8 cellular contexts compared by ENCODE assay signal in the genomic region with DNA sequence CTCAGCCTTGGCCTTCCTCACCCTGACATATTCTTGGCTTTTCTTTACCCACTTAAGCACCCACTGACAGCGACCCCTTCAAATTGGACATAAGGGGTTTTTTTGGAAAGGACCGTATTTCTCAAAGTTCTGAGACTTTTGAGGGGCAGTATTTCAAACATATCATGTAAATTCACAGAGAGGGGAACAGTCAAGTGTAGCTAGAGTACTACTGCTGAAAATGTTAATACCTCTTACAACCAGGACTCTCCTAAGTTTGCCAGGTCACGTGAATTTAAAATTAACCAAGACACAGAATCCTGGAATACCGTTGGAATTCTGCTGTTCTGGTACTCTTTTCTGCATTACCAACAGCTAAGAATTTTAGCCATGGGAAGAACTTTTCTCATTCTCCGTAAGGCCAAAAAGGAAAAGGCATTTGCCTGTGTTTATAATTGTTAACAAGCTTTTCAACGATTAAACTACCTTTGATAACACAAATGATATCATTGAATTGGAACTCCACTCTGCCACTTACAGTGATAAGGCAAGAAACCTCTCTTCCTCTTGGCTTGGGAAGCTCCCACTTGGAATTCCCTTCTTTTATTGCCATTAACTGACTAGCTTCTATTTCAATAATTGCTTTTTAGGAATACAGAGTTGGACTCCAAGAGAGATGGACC. TPM values are rescaled to one million over a fixed set of nuclear protein-coding genes. Genes with fewer than 3 reads are reported as not detected.
DNase-seq lines count a peak whose midpoint lies in the region; TF ChIP-seq lines count a peak whose summit lies in the region.

No MANE protein-coding gene starts in this region.

- peak overlapping the region; percentile 77 for H3K4me3 Mint-ChIP-seq in Calu3 (ENCODE audit: low read depth, unreplicated experiment)
- peak overlapping the region; percentile 80 for H3K4me3 Mint-ChIP-seq in endodermal cell
- H3K4me3 Mint-ChIP-seq in osteocyte (ENCODE audit: unreplicated experiment) = peak overlapping the region; percentile 90

- no peak for TF ChIP-seq POLR2A in NB4 (IDR thresholded peaks at IDR 0.05; ENCODE audit: extremely low read depth, insufficient read length)

- TSS peak; percentile 82 for BruUV-seq in Calu3 (replicated peaks; lab: Mats Ljungman, UMichigan)

- H3K27me3 ChIP-seq in endodermal cell (ENCODE audit: control insufficient read depth, insufficient read depth, low read length, poor library complexity, severe bottlenecking) = no peaks in the 10 kb centered on the region

- H3K4me1 Mint-ChIP-seq in Calu3 (ENCODE audit: low read depth, unreplicated experiment) (peaks cover 17% of the 10 kb centered on the region), endodermal cell (peaks cover 17% of the 10 kb centered on the region), osteocyte (ENCODE audit: unreplicated experiment) (peaks cover 63% of the 10 kb centered on the region)

- H3K27me3 Mint-ChIP-seq in Calu3 (ENCODE audit: unreplicated experiment) (no peaks in the 10 kb centered on the region), endodermal cell (ENCODE audit: insufficient read depth) (no peaks in the 10 kb centered on the region), osteocyte (ENCODE audit: unreplicated experiment) (no peaks in the 10 kb centered on the region)

- peaks cover 18% of the 10 kb centered on the region for H3K36me3 Mint-ChIP-seq in Calu3 (ENCODE audit: insufficient read depth, unreplicated experiment)
- peaks cover 7% of the 10 kb centered on the region for H3K36me3 Mint-ChIP-seq in endodermal cell (ENCODE audit: low read depth)
- H3K36me3 Mint-ChIP-seq in osteocyte (ENCODE audit: unreplicated experiment) = peaks cover 14% of the 10 kb centered on the region

- H3K9me3 ChIP-seq in endodermal cell (ENCODE audit: control insufficient read depth, low read length) = peaks cover 19% of the 10 kb centered on the region

- peak overlapping the region; percentile 36 for H3K27ac Mint-ChIP-seq in Calu3 (ENCODE audit: unreplicated experiment)
- peak overlapping the region; percentile 93 for H3K27ac Mint-ChIP-seq in endodermal cell
- H3K27ac Mint-ChIP-seq in osteocyte (ENCODE audit: unreplicated experiment) = peak overlapping the region; percentile 100

- H3K9me3 Mint-ChIP-seq in Calu3 (ENCODE audit: low read depth, unreplicated experiment) (no peaks in the 10 kb centered on the region), endodermal cell (peaks cover 13% of the 10 kb centered on the region), osteocyte (ENCODE audit: unreplicated experiment) (no peaks in the 10 kb centered on the region)

- H3K4me1 ChIP-seq in endodermal cell (ENCODE audit: control insufficient read depth, insufficient read depth, low read length) = peaks cover 3% of the 10 kb centered on the region

- 56 to 78% methylated on average over 5 to 6 of the region's 6 CpGs for WGBS in endodermal cell (ENCODE audit: insufficient coverage in 1 of 2, insufficient read length in 1 of 2), 2 experiments

- CTCF ChIA-PET in Calu3 (lab: Charles Lee) = interaction anchor here (1.5 kb wide), 1 partner anchor 45 kb away, joined by 4 read pairs; no protein-coding TSS in a partner anchor

- peak overlapping the region; percentile 85 for H3K9ac ChIP-seq in endodermal cell (ENCODE audit: extremely low read depth, low read length, poor library complexity, severe bottlenecking)

- TF ChIP-seq CTCF in Calu3 (IDR thresholded peaks at IDR 0.05; ENCODE audit: unreplicated experiment) = no peak
- no peak for TF ChIP-seq CTCF in NB4 (IDR thresholded peaks at IDR 0.05; ENCODE audit: low read depth, low read length)
- TF ChIP-seq CTCF in endodermal cell (conservative IDR thresholded peaks at IDR 0.05) = no peak
- TF ChIP-seq CTCF in osteocyte (IDR thresholded peaks at IDR 0.05) = no peak

- intact Hi-C loops in Calu3 (cut with micrococcal nuclease; ENCODE audit: unreplicated experiment) = loop anchor here (10.0 kb wide), 1 partner anchor 373 kb away; no protein-coding TSS in a partner anchor

- no peaks in the 10 kb centered on the region for H3K36me3 ChIP-seq in endodermal cell (ENCODE audit: control insufficient read depth, insufficient read depth, low read length)

- DNase-seq in Calu3 (no peak), NB4 (ENCODE audit: low read depth) (no peak), endodermal cell (no peak), osteocyte (ENCODE audit: extremely low spot score, unreplicated experiment) (no peak), DMS153 treated with DMSO at 0.1 percent for 48 hours (lab: John Stamatoyannopoulos, UW; ENCODE audit: unreplicated experiment) (no peak), NCI-H1105 treated with DMSO at 0.1 percent for 48 hours (lab: John Stamatoyannopoulos, UW) (no peak), NCI-H2081 treated with DMSO at 0.1 percent for 48 hours (lab: John Stamatoyannopoulos, UW) (no peak), nucleus accumbens (lab: John Stamatoyannopoulos, UW) (no peak)

- H3K27ac ChIP-seq in endodermal cell (ENCODE audit: low read depth, low read length) = peak overlapping the region; percentile 98

- H3K4me3 ChIP-seq in NB4 (ENCODE audit: low read depth, low read length) (peak overlapping the region; percentile 69), endodermal cell (ENCODE audit: low read length) (peak overlapping the region; percentile 92)

RNA-seq across cellular contexts. Expression of a gene that starts 0.6 kb away (rescaled TPM):
- total RNA-seq in Calu3 (2022) (10.8 and 12.7 TPM in 2 replicates), endodermal cell (10 to 100 TPM in 1 of 2 donors, 1 to 10 TPM in 1; 8.4 to 12.3 TPM), osteocyte (39.2 and 39.8 TPM in 2 replicates)
- 14.2 TPM for polyA plus RNA-seq in endodermal cell (2013, experiment 1 of 2)
- 12.1 TPM for polyA plus RNA-seq in endodermal cell (2013, experiment 2 of 2)

Comparison
In these comparisons a context has a peak if more than half of its experiments do, and no peak if none do; other contexts are left out.
1. H3K27ac Mint-ChIP-seq: peak in every context shown above with its lines; median percentile 100 in osteocyte; 93 in endodermal cell; 36 in Calu3.